In the genomic region with DNA sequence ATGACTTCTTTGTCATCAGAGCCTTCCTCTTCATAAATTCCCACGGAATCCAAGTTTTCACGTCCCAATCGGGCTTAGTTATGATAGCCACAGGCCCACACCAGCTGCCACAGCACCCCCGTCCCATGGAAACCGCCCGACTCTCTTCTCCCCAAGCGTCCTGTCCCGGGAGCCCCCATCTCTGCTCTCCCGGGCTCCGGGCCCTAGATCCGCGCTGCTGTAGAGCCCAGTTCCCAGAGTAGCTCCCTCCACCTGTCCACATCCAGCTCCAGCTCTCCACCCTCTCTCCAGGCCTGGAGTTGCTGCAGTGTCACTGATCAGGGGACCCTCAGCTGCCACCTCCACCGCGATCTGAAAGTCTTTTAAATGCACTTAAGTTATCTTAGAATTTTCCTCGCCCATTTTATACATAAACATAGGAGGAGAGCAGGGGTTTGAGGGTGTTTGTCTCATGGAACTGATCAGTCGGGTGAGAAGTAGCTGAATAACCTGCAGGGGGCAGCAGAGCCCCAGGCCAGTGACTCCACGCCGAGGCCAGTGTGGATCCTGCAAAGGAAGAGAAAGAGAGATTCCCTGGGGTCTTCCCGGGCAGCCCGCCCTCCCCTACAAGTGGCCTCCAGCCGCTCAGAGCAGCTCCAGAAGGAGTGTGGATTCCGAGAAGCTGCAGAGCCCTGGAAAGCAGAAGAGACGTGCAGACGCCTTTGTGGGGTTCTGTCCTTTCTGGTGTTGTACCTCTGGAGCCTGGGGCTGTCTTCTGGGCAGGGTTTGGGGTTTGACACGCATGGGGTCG, we compare ENCODE assay signal across 8 cellular contexts. TPM values are rescaled to one million over a fixed set of nuclear protein-coding genes. Genes with fewer than 3 reads are reported as not detected.
A peak's percentile ranks its signal among the peaks of the same experiment; 100 is the strongest.
DNase-seq lines count a peak whose midpoint lies in the region; ATAC-seq and TF ChIP-seq lines count a peak whose summit lies in the region.

No MANE protein-coding gene starts in this region.

- H3K4me3 ChIP-seq in liver (ENCODE audit: low read depth in 1 of 3, low read length in 3 of 3), result peak overlapping the region in 1 of 3 donors; percentile 49

- H3K9me3 ChIP-seq in liver (ENCODE audit: control insufficient read depth in 4 of 4, low read length in 3 of 4), result peaks cover 4 to 15% (median 7%) of the 10 kb centered on the region in 4 donors

- H3K36me3 Mint-ChIP-seq in activated CD4-positive, alpha-beta T cell treated with anti-CD3 and anti-CD28 coated beads, Interleukin-2, amount 10 ng/mL, durations not matched to agents 24 days and 14 days (ENCODE audit: low read depth), result peaks cover 6% of the 10 kb centered on the region
- H3K36me3 Mint-ChIP-seq in dendritic cell treated with granulocyte-macrophage colony-stimulating factor and Interleukin-4, amounts not matched to agents 40 ng/mL and 50 ng/mL, for 4 days (ENCODE audit: low read depth), result peaks cover 33% of the 10 kb centered on the region

- TF ChIP-seq RAD21 in liver (IDR thresholded peaks at IDR 0.05), result peak; percentile 69 to 76

- H3K9me3 Mint-ChIP-seq in activated CD4-positive, alpha-beta T cell treated with anti-CD3 and anti-CD28 coated beads, Interleukin-2, amount 10 ng/mL, durations not matched to agents 24 days and 14 days, result peaks cover 6% of the 10 kb centered on the region
- no peaks in the 10 kb centered on the region for H3K9me3 Mint-ChIP-seq in dendritic cell treated with granulocyte-macrophage colony-stimulating factor and Interleukin-4, amounts not matched to agents 40 ng/mL and 50 ng/mL, for 4 days

- H3K4me1 Mint-ChIP-seq in activated CD4-positive, alpha-beta T cell treated with anti-CD3 and anti-CD28 coated beads, Interleukin-2, amount 10 ng/mL, durations not matched to agents 24 days and 14 days, result peaks cover 16% of the 10 kb centered on the region
- H3K4me1 Mint-ChIP-seq in dendritic cell treated with granulocyte-macrophage colony-stimulating factor and Interleukin-4, amounts not matched to agents 40 ng/mL and 50 ng/mL, for 4 days (ENCODE audit: low read depth), result peaks cover 35% of the 10 kb centered on the region

- 60% methylated on average over 26 of the region's 26 CpGs for WGBS in liver

- H3K27me3 Mint-ChIP-seq in activated CD4-positive, alpha-beta T cell treated with anti-CD3 and anti-CD28 coated beads, Interleukin-2, amount 10 ng/mL, durations not matched to agents 24 days and 14 days, result no peaks in the 10 kb centered on the region
- H3K27me3 Mint-ChIP-seq in dendritic cell treated with granulocyte-macrophage colony-stimulating factor and Interleukin-4, amounts not matched to agents 40 ng/mL and 50 ng/mL, for 4 days, result no peaks in the 10 kb centered on the region

- H3K27ac Mint-ChIP-seq in activated CD4-positive, alpha-beta T cell treated with anti-CD3 and anti-CD28 coated beads, Interleukin-2, amount 10 ng/mL, durations not matched to agents 24 days and 14 days, result peak overlapping the region; percentile 78
- H3K27ac Mint-ChIP-seq in dendritic cell treated with granulocyte-macrophage colony-stimulating factor and Interleukin-4, amounts not matched to agents 40 ng/mL and 50 ng/mL, for 4 days, result peak overlapping the region; percentile 92

- peaks cover 0 to 8% (median 5%) of the 10 kb centered on the region in 4 donors for H3K36me3 ChIP-seq in liver (ENCODE audit: control insufficient read depth in 4 of 4, insufficient read depth in 3 of 4, low read depth in 1 of 4, low read length in 3 of 4)

- peak overlapping the region in 1 of 2 donors; percentile 47 for H3K27ac ChIP-seq in liver (ENCODE audit: low read depth in 1 of 2, low read length in 2 of 2)

- no peak overlapping the region for H3K9ac ChIP-seq in liver (ENCODE audit: low read depth in 1 of 2, low read length in 2 of 2)

- ATAC-seq in GM21526 (IDR thresholded peaks at IDR 0.05; ENCODE audit: low FRiP score, unreplicated experiment), result no peak

- peak; percentile 49 for TF ChIP-seq CTCF in liver (IDR thresholded peaks at IDR 0.05; ENCODE audit: low read depth, low read length, missing input control)

- peak overlapping the region; percentile 83 for H3K4me3 Mint-ChIP-seq in activated CD4-positive, alpha-beta T cell treated with anti-CD3 and anti-CD28 coated beads, Interleukin-2, amount 10 ng/mL, durations not matched to agents 24 days and 14 days
- peak overlapping the region; percentile 93 for H3K4me3 Mint-ChIP-seq in dendritic cell treated with granulocyte-macrophage colony-stimulating factor and Interleukin-4, amounts not matched to agents 40 ng/mL and 50 ng/mL, for 4 days

- peaks cover 0 to 4% (median 2%) of the 10 kb centered on the region in 4 donors for H3K4me1 ChIP-seq in liver (ENCODE audit: control insufficient read depth in 4 of 4, insufficient read depth in 4 of 4, low read length in 3 of 4)

- peak; percentile 5 for DNase-seq in NCI-H2171 treated with DMSO at 0.1 percent for 48 hours (lab: John Stamatoyannopoulos, UW)
- no peak for DNase-seq in NCI-H2171 (lab: John Stamatoyannopoulos, UW)
- peak; percentile 15 for DNase-seq in NCI-H345 (lab: John Stamatoyannopoulos, UW)
- peak; percentile 86 for DNase-seq in activated CD4-positive, alpha-beta T cell treated with anti-CD3 and anti-CD28 coated beads, Interleukin-2, amount 10 ng/mL, durations not matched to agents 24 days and 14 days
- DNase-seq in stimulated activated CD4-positive, alpha-beta T cell treated with anti-CD3 and anti-CD28 coated beads, Interleukin-4, amount 100 ng/mL, for 1 hour, result peak; percentile 76

- intact Hi-C loops in activated CD4-positive, alpha-beta T cell treated with anti-CD3 and anti-CD28 coated beads, Interleukin-2, amount 10 ng/mL, durations not matched to agents 24 days and 14 days (cut with micrococcal nuclease), result loop anchor here (1.0 to 5.0 kb wide), 4 partner anchors 25 to 178 kb away; partner anchors contain the start of gene ZNF700
- intact Hi-C loops in dendritic cell treated with granulocyte-macrophage colony-stimulating factor and Interleukin-4, amounts not matched to agents 40 ng/mL and 50 ng/mL, for 4 days (cut with micrococcal nuclease), result loop anchor here (1.0 to 5.0 kb wide), 2 partner anchors 94 to 178 kb away; no protein-coding TSS in a partner anchor

- no peaks in the 10 kb centered on the region for H3K27me3 ChIP-seq in liver (ENCODE audit: control insufficient read depth in 4 of 4, insufficient read depth in 4 of 4, low read length in 3 of 4)

TF ChIP-seq in liver, 16 proteins besides CTCF, POLR2A, EP300 and RAD21:
- TF ChIP-seq YY1 (IDR thresholded peaks at IDR 0.05), result no peak

RNA-seq across cellular contexts. Expression of gene ZNF763, which starts 1.1 kb away (rescaled TPM):
- 0.31 and 0.51 TPM in 2 replicates for total RNA-seq in activated CD4-positive, alpha-beta T cell treated with anti-CD3 and anti-CD28 coated beads, Interleukin-2, amount 10 ng/mL, durations not matched to agents 24 days and 14 days
- 1 to 10 TPM; 1.3 TPM for total RNA-seq in liver
- polyA plus RNA-seq in liver, result under 1 TPM; 0.31 to 0.54 TPM

RNA-seq across cellular contexts. Expression of gene ZNF700, which starts 38.9 kb away (rescaled TPM):
- 12.6 and 13.4 TPM in 2 replicates for total RNA-seq in activated CD4-positive, alpha-beta T cell treated with anti-CD3 and anti-CD28 coated beads, Interleukin-2, amount 10 ng/mL, durations not matched to agents 24 days and 14 days
- 10 to 100 TPM in 1 of 2 donors, 1 to 10 TPM in 1; 8.9 to 13.7 TPM for total RNA-seq in liver
- 1 to 10 TPM; 3.1 to 4.5 TPM for polyA plus RNA-seq in liver
